ENCODE assay signal across 8 cellular contexts in the genomic region with DNA sequence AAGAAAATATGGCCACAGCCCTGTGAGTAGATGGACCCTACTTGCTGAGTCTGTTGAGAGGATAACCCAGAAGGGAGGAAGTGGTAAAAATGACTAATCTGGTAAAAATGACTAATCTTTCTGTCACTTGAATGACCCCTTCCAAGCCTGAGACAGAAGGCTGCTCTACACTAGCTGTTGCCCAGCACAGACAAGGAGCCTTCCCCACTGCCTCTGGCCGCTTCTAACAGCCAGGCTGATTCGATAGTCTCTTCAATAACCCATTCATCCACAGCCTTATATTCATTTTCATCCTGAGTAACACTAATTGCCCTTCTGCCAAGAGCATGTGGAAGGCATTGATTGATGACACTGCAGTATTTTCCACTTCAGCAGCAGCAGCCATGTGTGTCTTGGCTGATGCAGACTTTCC. TPM values are rescaled to one million over a fixed set of nuclear protein-coding genes. Genes with fewer than 3 reads are reported as not detected.
DNase-seq lines count a peak whose midpoint lies in the region; ATAC-seq, FAIRE-seq and TF ChIP-seq lines count a peak whose summit lies in the region.

No MANE protein-coding gene starts in this region.

- SMC1A ChIA-PET in GM12878 (lab: Charles Lee; ENCODE audit: uncharacterized antibody, unreplicated experiment) = interaction anchor here (1.1 kb wide), 2 partner anchors 13 to 27 kb away, joined by 3 read pairs; no protein-coding TSS in a partner anchor

- H3K36me3 ChIP-seq in GM12878 (ENCODE audit: control insufficient read depth in 2 of 2, insufficient read depth in 2 of 2, low read length in 1 of 2) (no peaks in the 10 kb centered on the region), smooth muscle cell (ENCODE audit: low read depth) (no peaks in the 10 kb centered on the region), kidney (ENCODE audit: control insufficient read depth in 1 of 2, insufficient read depth in 2 of 2, low read length in 2 of 2) (no peaks in the 10 kb centered on the region)

- 0% methylated on average over 2 of the region's 2 CpGs for WGBS in GM12878 (ENCODE audit: insufficient coverage, insufficient replicate concordance, low lambda C conversion rate, missing lambda C conversion rate)
- WGBS in smooth muscle cell (ENCODE audit: low lambda C conversion rate) = 4% methylated on average over 2 of the region's 2 CpGs

- TF ChIP-seq RAD21 in GM12878 (IDR thresholded peaks at IDR 0.05; ENCODE audit: insufficient read depth, low read depth, low read length) = no peak

- H3K27me3 ChIP-seq in GM12878 (replicated peaks in 1 of 2; ENCODE audit: control insufficient read depth in 2 of 2, insufficient read depth in 2 of 2, low read length in 1 of 2) (no peaks in the 10 kb centered on the region), smooth muscle cell (ENCODE audit: low read depth) (no peaks in the 10 kb centered on the region)

- H2AFZ ChIP-seq in GM12878 (ENCODE audit: control insufficient read depth, low read depth, low read length) (no peak overlapping the region), smooth muscle cell (ENCODE audit: low read depth) (no peak overlapping the region)

- H3F3A ChIP-seq in smooth muscle cell (ENCODE audit: low read depth) = no peaks in the 10 kb centered on the region

- ATAC-seq in GM21619 (IDR thresholded peaks at IDR 0.05; ENCODE audit: unreplicated experiment) (peak; percentile 99), GM12878 (peak; percentile 98), sciatic nerve (no peak)

- TF ChIP-seq CTCF in GM12878 (IDR thresholded peaks at IDR 0.05 in 2 of 3, conservative IDR thresholded peaks at IDR 0.05 in 1 of 3; ENCODE audit: control insufficient read depth in 2 of 3, extremely low read depth in 1 of 3, insufficient read depth in 1 of 3, low read depth in 3 of 3, low read length in 3 of 3) = no peak
- no peak for TF ChIP-seq CTCF in smooth muscle cell (IDR thresholded peaks at IDR 0.05; ENCODE audit: borderline replicate concordance, insufficient read depth, poor library complexity, severe bottlenecking)
- no peak for TF ChIP-seq CTCF in kidney (IDR thresholded peaks at IDR 0.05; ENCODE audit: borderline replicate concordance, extremely low read depth, insufficient read depth)
- no peak for TF ChIP-seq CTCF in coronary artery (IDR thresholded peaks at IDR 0.05)

- H3K79me2 ChIP-seq in GM12878 (ENCODE audit: control insufficient read depth, insufficient read depth, low read length) (no peaks in the 10 kb centered on the region), smooth muscle cell (ENCODE audit: low read depth) (no peaks in the 10 kb centered on the region)

- RAD21 ChIA-PET in GM12878 (lab: Charles Lee; ENCODE audit: unreplicated experiment) = no interaction called here

- CTCF ChIA-PET in GM12878 (lab: Yijun Ruan, JAX) = interaction anchor here (1.2 kb wide), 1 partner anchor 48 kb away, joined by 3 read pairs; no protein-coding TSS in a partner anchor

- H3K4me2 ChIP-seq in GM12878 (ENCODE audit: control insufficient read depth, insufficient read depth) (0 out of 2 replicates have a peak overlapping the region, but pooled peaks have one; percentile 3), smooth muscle cell (peak overlapping the region; percentile 68)

- TF ChIP-seq EP300 in GM12878 (IDR thresholded peaks at IDR 0.05; ENCODE audit: borderline replicate concordance in 1 of 2, control insufficient read depth in 1 of 2, low read depth in 2 of 2, low read length in 2 of 2) = no peak

- intact Hi-C loops in GM12878 (cut with micrococcal nuclease; ENCODE audit: unreplicated experiment) (no loop called here), kidney (cut with DNase I) (no loop called here), sciatic nerve (cut with DNase I) (no loop called here)

- BruUV-seq in GM12878 (replicated peaks; lab: Mats Ljungman, UMichigan) = no TSS peak

- H3K4me3 ChIP-seq in GM12878 = no peak overlapping the region
- no peak overlapping the region for H3K4me3 ChIP-seq in smooth muscle cell
- H3K4me3 ChIP-seq in kidney (ENCODE audit: low read length in 2 of 2) = no peak overlapping the region
- H3K4me3 ChIP-seq in coronary artery = no peak overlapping the region

- no peak overlapping the region for H3K27ac ChIP-seq in GM12878 (ENCODE audit: control insufficient read depth, insufficient read depth)
- peak overlapping the region; percentile 96 for H3K27ac ChIP-seq in smooth muscle cell (ENCODE audit: low read depth)
- no peak overlapping the region for H3K27ac ChIP-seq in kidney (ENCODE audit: low read depth in 2 of 2, low read length in 2 of 2)
- no peak overlapping the region for H3K27ac ChIP-seq in coronary artery

- H3K4me1 ChIP-seq in GM12878 (ENCODE audit: control insufficient read depth, insufficient read depth, low read length) (no peaks in the 10 kb centered on the region), smooth muscle cell (ENCODE audit: low read depth) (peaks cover 10% of the 10 kb centered on the region), kidney (ENCODE audit: control insufficient read depth in 1 of 2, insufficient read depth in 1 of 2, low read depth in 1 of 2, low read length in 2 of 2) (no peaks in the 10 kb centered on the region)

- in situ Hi-C loops in GM12878 (cut with MboI) = no loop called here

- no peak overlapping the region for H3K9ac ChIP-seq in GM12878 (ENCODE audit: control insufficient read depth, insufficient read depth, low read length)
- H3K9ac ChIP-seq in smooth muscle cell (ENCODE audit: low read depth) = peak overlapping the region; percentile 7
- no peak overlapping the region for H3K9ac ChIP-seq in kidney (ENCODE audit: low read length in 2 of 2)

- POLR2A ChIA-PET in GM12878 (lab: Charles Lee) = no interaction called here

- no peaks in the 10 kb centered on the region for H4K20me1 ChIP-seq in GM12878 (ENCODE audit: control insufficient read depth, insufficient read depth)
- H4K20me1 ChIP-seq in smooth muscle cell (ENCODE audit: low read depth) = no peaks in the 10 kb centered on the region

- FAIRE-seq in GM12891 (lab: Jason Lieb, UNC) (peak; percentile 88), GM12878 (lab: Jason Lieb, UNC) (no peak), kidney (lab: Jason Lieb, UNC) (no peak)

- DNase-seq in GM12891 (ENCODE audit: insufficient read length, low spot score) (no peak), HS-5 (ENCODE audit: low read depth) (peak; percentile 51), GM12878 (ENCODE audit: low read depth, low spot score) (peak; percentile 27), smooth muscle cell (lab: John Stamatoyannopoulos, UW; ENCODE audit: unreplicated experiment) (no peak), kidney (no peak), coronary artery (ENCODE audit: low spot score) (no peak), sciatic nerve (ENCODE audit: low spot score) (no peak)

- H3K9me3 ChIP-seq in GM12878 (replicated peaks; ENCODE audit: control insufficient read depth, insufficient read depth, low read length) (no peaks in the 10 kb centered on the region), smooth muscle cell (replicated peaks; ENCODE audit: low read depth) (no peaks in the 10 kb centered on the region), kidney (ENCODE audit: control insufficient read depth in 1 of 2, low read length in 2 of 2) (no peaks in the 10 kb centered on the region)

- TF ChIP-seq POLR2A in GM12891 (IDR thresholded peaks at IDR 0.05; ENCODE audit: low read depth, low read length) (no peak), GM12878 (IDR thresholded peaks at IDR 0.05; ENCODE audit: low read depth, low read length) (no peak)

TF ChIP-seq in GM12891, 5 proteins besides CTCF, POLR2A, EP300 and RAD21:
- TF ChIP-seq PAX5 (IDR thresholded peaks at IDR 0.05; ENCODE audit: insufficient read depth, low read length, severe bottlenecking) (no peak), SPI1 (IDR thresholded peaks at IDR 0.05; ENCODE audit: low read depth, low read length) (peak; percentile 88), POU2F2 (IDR thresholded peaks at IDR 0.05; ENCODE audit: low read depth, low read length) (no peak), POLR2AphosphoS5 (IDR thresholded peaks at IDR 0.05; ENCODE audit: low read depth, low read length) (no peak)
TF ChIP-seq in GM12891: peak in this region for 1.

TF ChIP-seq in GM12878, 131 proteins besides CTCF, POLR2A, EP300 and RAD21 (continues in another document):
- TF ChIP-seq ATF7 (IDR thresholded peaks at IDR 0.05; ENCODE audit: low read depth) = 0 out of 2 replicates have a peak, but pooled peaks have one; percentile 16
- peak; percentile 37; the same call in 1 of the 2 replicates for TF ChIP-seq DPF2 (IDR thresholded peaks at IDR 0.05)
- no peak for TF ChIP-seq BCL11A (IDR thresholded peaks at IDR 0.05; ENCODE audit: low read depth, low read length)
- no peak for TF ChIP-seq BHLHE40 (IDR thresholded peaks at IDR 0.05; ENCODE audit: borderline replicate concordance in 1 of 2, low read depth in 2 of 2, low read length in 1 of 2)
- TF ChIP-seq NR2C2 (IDR thresholded peaks at IDR 0.05; ENCODE audit: borderline replicate concordance, control insufficient read depth, insufficient read length, low read depth) = no peak
- TF ChIP-seq RUNX3 (IDR thresholded peaks at IDR 0.05; ENCODE audit: low read length) = peak; percentile 72
- TF ChIP-seq SMC3 (IDR thresholded peaks at IDR 0.05; ENCODE audit: borderline replicate concordance, low read length) = no peak

RNA-seq across cellular contexts. Expression of a gene that starts 18.4 kb away (rescaled TPM):
- polyA plus RNA-seq in GM12891 (2012; ENCODE audit: low read depth, missing spikeins) = not detected
- not detected in 2 replicates for total RNA-seq in GM12878 (2013; cell fraction: nucleolus; rRNA removed)
- total RNA-seq in GM12878 (2014; rRNA removed) (not detected in 2 replicates), GM12878 (2014; rRNA removed; fragmentation: Illumina TruSeq; extraction: Trizol) (not detected in 2 replicates), GM12878 (2021) (0.21 TPM in 1 of 2 replicates, not detected in the other), smooth muscle cell (not detected in 2 replicates), kidney (not detected), sciatic nerve (not detected)
- polyA plus RNA-seq in GM12878 (2011; ENCODE audit: low read depth) = not detected
- polyA plus RNA-seq in GM12878 (2011; rRNA removed) (0.05 and 0.10 TPM in 2 replicates), GM12878 (2014; fragmentation: Illumina TruSeq; extraction: Trizol) (not detected in 2 replicates), GM12878 (2014; fragmentation: Nextera tagmentation; extraction: Ambion mirVana) (not detected), GM12878 (2014; rRNA removed) (not detected in 2 replicates), GM12878 (2016; fragmentation: Nextera tagmentation; extraction: Ambion mirVana) (not detected), smooth muscle cell (0.32 and 0.50 TPM in 2 replicates), kidney (ENCODE audit: insufficient read depth, low read depth, low replicate concordance) (not detected)
- 0.12 and 0.25 TPM in 2 replicates for polyA plus RNA-seq in GM12878 (2011; cell fraction: cytosol; rRNA removed)
- polyA plus RNA-seq in GM12878 (2011; cell fraction: nucleus; rRNA removed) = 0.32 and 0.57 TPM in 2 replicates
- polyA plus RNA-seq in GM12878 (2012) = not detected in 2 replicates
- 0.15 TPM in 1 of 2 replicates, not detected in the other for polyA minus RNA-seq in GM12878 (2011; rRNA and poly(A)+ RNA removed)
- not detected in 2 replicates for polyA minus RNA-seq in GM12878 (2011; cell fraction: cytosol; rRNA and poly(A)+ RNA removed)
- polyA minus RNA-seq in GM12878 (2011; cell fraction: nucleus; rRNA and poly(A)+ RNA removed) = not detected in 2 replicates

Comparison
In these comparisons a context has a peak if more than half of its experiments do, and no peak if none do; other contexts are left out.
1. DNase-seq: peak in HS-5 (single experiment) and GM12878 (single experiment); none in GM12891 (single experiment), smooth muscle cell (single experiment), kidney (single experiment), coronary artery (single experiment) and sciatic nerve (single experiment).